ENCODE assay signal across 23 cellular contexts in the genomic region with DNA sequence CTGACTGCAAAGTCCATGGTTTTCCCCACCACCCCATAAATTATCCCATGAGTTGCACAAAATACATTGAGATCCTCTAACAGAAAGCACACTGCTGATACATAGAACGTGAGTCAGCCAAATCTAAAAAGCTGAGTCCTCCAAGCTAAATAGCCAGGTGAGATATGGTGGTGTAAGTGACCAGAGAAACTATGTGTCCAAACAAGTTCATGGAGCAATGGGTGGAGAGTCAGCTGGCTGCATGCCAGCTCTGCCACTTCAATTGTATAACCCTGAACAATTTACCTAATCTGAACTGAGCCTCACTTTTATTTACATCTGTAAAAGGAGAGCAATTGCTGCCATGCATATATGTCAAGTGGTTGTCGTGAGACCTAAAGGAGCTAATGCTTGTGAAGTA. TPM values are rescaled to one million over a fixed set of nuclear protein-coding genes. Genes with fewer than 3 reads are reported as not detected.
A peak's percentile ranks its signal among the peaks of the same experiment; 100 is the strongest.
DNase-seq lines count a peak whose midpoint lies in the region; TF ChIP-seq lines count a peak whose summit lies in the region.
"Had no signal": no experiment of that assay in that cellular context is flagged by ENCODE, and none has a peak within 500 bp of the region (broad histone marks: within the 10 kb centered on the region; RNA-seq: fewer than 3 reads in every experiment).

No MANE protein-coding gene starts in this region.

- TF ChIP-seq CTCF in epithelial cell of esophagus (IDR thresholded peaks at IDR 0.05; ENCODE audit: insufficient read depth, low read depth, low read length, missing control alignments) (no peak), WERI-Rb-1 (IDR thresholded peaks at IDR 0.05; ENCODE audit: low read depth, low read length) (no peak)

- H3K36me3 ChIP-seq in WERI-Rb-1 = no peaks in the 10 kb centered on the region; the same call in 1 of the 2 replicates
- H3K36me3 ChIP-seq: SJSA1, spleen, tibial artery had no signal

- no peak overlapping the region for H3K27ac ChIP-seq in WERI-Rb-1
- H3K27ac ChIP-seq: SJSA1, spleen, tibial artery had no signal

- H3K4me3 ChIP-seq in epithelial cell of esophagus (ENCODE audit: low read length) (no peak overlapping the region), WERI-Rb-1 (ENCODE audit: low read depth, low read length) (no peak overlapping the region)
- H3K4me3 ChIP-seq: SJSA1, spleen, tibial artery had no signal

- in situ Hi-C loops in G401 (cut with HindIII; ENCODE audit: low sequenced_read_pairs) = no loop called here

- DNase-seq in G401 (ENCODE audit: low spot score) (peak; percentile 44), NCI-H146 treated with DMSO at 0.1 percent for 48 hours (lab: John Stamatoyannopoulos, UW; ENCODE audit: unreplicated experiment) (peak; percentile 51), NCI-H510A (lab: John Stamatoyannopoulos, UW) (peak; percentile 87), epithelial cell of esophagus (ENCODE audit: low read depth) (peak; percentile 64), WERI-Rb-1 (no peak), NCI-H1694 treated with DMSO at 0.1 percent for 48 hours (lab: John Stamatoyannopoulos, UW) (no peak), AML-193 (lab: John Stamatoyannopoulos, UW) (no peak)
- no peak for DNase-seq in stimulated activated CD4-positive, alpha-beta T cell treated with anti-CD3 and anti-CD28 coated beads, Interleukin-1b, Interleukin-23, amount 100 ng/mL, for 48 hours
- DNase-seq: activated CD4-positive, alpha-beta T cell treated with anti-CD3 and anti-CD28 coated beads for 48 hours; activated T-cell treated with anti-CD3 and anti-CD28 coated beads, Interleukin-2, amount 50 U/mL, for 72 hours; anterior cingulate cortex; CD4-positive, alpha-beta T cell; KG1; left cardiac atrium; mesendoderm; naive B cell; NCI-H524; occipital lobe; OCI-M1; spleen; stimulated activated CD4-positive, alpha-beta T cell treated with anti-CD3 and anti-CD28 coated beads, Interleukin-4, amount 100 ng/mL, for 4 hours; tibial artery had no signal

- H3K9me3 ChIP-seq in WERI-Rb-1 (ENCODE audit: severe bottlenecking) = no peaks in the 10 kb centered on the region
- H3K9me3 ChIP-seq: SJSA1, spleen, tibial artery had no signal

- no peaks in the 10 kb centered on the region for H3K27me3 ChIP-seq in WERI-Rb-1 (ENCODE audit: insufficient read depth, low read depth, severe bottlenecking)
- H3K27me3 ChIP-seq: SJSA1, spleen, tibial artery had no signal

RNA-seq across cellular contexts. Expression of gene SNAP25, which starts 9.7 kb away (rescaled TPM):
- total RNA-seq in G401 (2014; rRNA removed; shearing (Covaris generic)) = not detected in 2 replicates
- total RNA-seq: CD4-positive, alpha-beta T cell had no signal

Comparison
In these comparisons a context has a peak if more than half of its experiments do, and no peak if none do; other contexts are left out.
1. DNase-seq: peak in G401 (single experiment), NCI-H146 treated with DMSO at 0.1 percent for 48 hours (single experiment), NCI-H510A (single experiment) and epithelial cell of esophagus (single experiment); none in stimulated activated CD4-positive, alpha-beta T cell treated with anti-CD3 and anti-CD28 coated beads, Interleukin-1b, Interleukin-23, amount 100 ng/mL, for 48 hours (single experiment), WERI-Rb-1 (single experiment), NCI-H1694 treated with DMSO at 0.1 percent for 48 hours (single experiment) and AML-193 (0 of 2).